ENCODE assay signal across 26 cellular contexts in genomic region chr20:57112448-57112847, GRCh38.
DNase-seq lines count a peak whose midpoint lies in the region; ATAC-seq, FAIRE-seq and TF ChIP-seq lines count a peak whose summit lies in the region.
"Had no signal": no experiment of that assay in that cellular context is flagged by ENCODE, and none has a peak within 500 bp of the region (broad histone marks: within the 10 kb centered on the region; RNA-seq: fewer than 3 reads in every experiment).

No MANE protein-coding gene starts in this region.

- no peaks in the 10 kb centered on the region for H3K79me1 ChIP-seq in trophoblast cell (ENCODE audit: low read length)

- no peak overlapping the region for H3K27ac Mint-ChIP-seq in T-helper 17 cell
- H3K27ac Mint-ChIP-seq: CD14-positive monocyte; CD4-positive, CD25-positive, alpha-beta regulatory T cell; CD8-positive, alpha-beta memory T cell had no signal

- H3K27me3 ChIP-seq in RWPE2 (ENCODE audit: insufficient read depth, poor library complexity, severe bottlenecking) (peaks cover 11% of the 10 kb centered on the region), trophoblast cell (ENCODE audit: insufficient read depth, low read length) (no peaks in the 10 kb centered on the region)
- H3K27me3 ChIP-seq: BE2C, BLaER1 had no signal

- no peak for TF ChIP-seq CTCF in RWPE2 (IDR thresholded peaks at IDR 0.05; ENCODE audit: poor library complexity, severe bottlenecking)

- DNase-seq in HTR-8/SVneo (ENCODE audit: insufficient read length, low spot score): no peak
- peak; percentile 72 for DNase-seq in RWPE2 (ENCODE audit: low spot score)
- DNase-seq in trophoblast cell: no peak
- no peak for DNase-seq in activated CD8-positive, alpha-beta memory T cell treated with anti-CD3 and anti-CD28 coated beads, Interleukin-2, amount 50 U/mL, for 48 hours
- DNase-seq in T-helper 17 cell: no peak
- DNase-seq: 8988T; ACHN; BE2C; C1 segment of cervical spinal cord; CD4-positive, alpha-beta memory T cell; CD4-positive, CD25-positive, alpha-beta regulatory T cell; CD8-positive, alpha-beta memory T cell; COR-L47; DMS 273 treated with DMSO at 0.1 percent for 48 hours; DMS153; DMS53; DMS79; DND-41; EL; GDM1 had no signal

- no peak overlapping the region for H3K27ac ChIP-seq in RWPE2 (ENCODE audit: poor library complexity, severe bottlenecking)
- H3K27ac ChIP-seq in trophoblast cell (ENCODE audit: low read depth, low read length): no peak overlapping the region
- H3K27ac ChIP-seq: BLaER1 had no signal

- no peak overlapping the region for H2BK5ac ChIP-seq in trophoblast cell (ENCODE audit: low read depth, low read length, poor library complexity)

- H3K14ac ChIP-seq in trophoblast cell (ENCODE audit: low read length): no peak overlapping the region

- H3K79me2 ChIP-seq in trophoblast cell (ENCODE audit: control insufficient read depth, insufficient read depth, low read length, poor library complexity): no peaks in the 10 kb centered on the region

- H3K4me3 Mint-ChIP-seq in T-helper 17 cell: no peak overlapping the region
- H3K4me3 Mint-ChIP-seq: CD14-positive monocyte; CD4-positive, alpha-beta memory T cell; CD4-positive, CD25-positive, alpha-beta regulatory T cell; CD8-positive, alpha-beta memory T cell had no signal

- no peak overlapping the region for H2AFZ ChIP-seq in trophoblast cell (ENCODE audit: insufficient read depth, low read length, poor library complexity)

- H3K36me3 ChIP-seq in RWPE2 (ENCODE audit: low read depth) (no peaks in the 10 kb centered on the region), trophoblast cell (ENCODE audit: control insufficient read depth in 1 of 2, insufficient read depth in 2 of 2, low read length in 2 of 2) (no peaks in the 10 kb centered on the region)
- H3K36me3 ChIP-seq: BE2C, BLaER1 had no signal

- H3K4me1 Mint-ChIP-seq in T-helper 17 cell: peaks cover 3% of the 10 kb centered on the region
- H3K4me1 Mint-ChIP-seq: CD14-positive monocyte; CD4-positive, alpha-beta memory T cell; CD4-positive, CD25-positive, alpha-beta regulatory T cell; CD8-positive, alpha-beta memory T cell had no signal

- no peak overlapping the region for H4K91ac ChIP-seq in trophoblast cell (ENCODE audit: low read depth, low read length)

- H3K4me1 ChIP-seq in RWPE2 (ENCODE audit: insufficient read depth, poor library complexity, severe bottlenecking) (no peaks in the 10 kb centered on the region), trophoblast cell (ENCODE audit: control insufficient read depth in 1 of 2, insufficient read depth in 2 of 2, low read length in 2 of 2) (no peaks in the 10 kb centered on the region)
- H3K4me1 ChIP-seq: BE2C had no signal

- no peak overlapping the region for H3K4me3 ChIP-seq in RWPE2 (ENCODE audit: severe bottlenecking)
- H3K4me3 ChIP-seq in trophoblast cell (ENCODE audit: low read depth, low read length): peak overlapping the region; percentile 38
- H3K4me3 ChIP-seq: BLaER1, GM12878 had no signal

- H3K27me3 Mint-ChIP-seq in T-helper 17 cell: peaks cover 26% of the 10 kb centered on the region

- no peak overlapping the region for H2BK12ac ChIP-seq in trophoblast cell (ENCODE audit: low read length)

- H3K23ac ChIP-seq in trophoblast cell (ENCODE audit: low read length): no peak overlapping the region

- no peak overlapping the region for H2AK5ac ChIP-seq in trophoblast cell (ENCODE audit: low read length)

- no peak overlapping the region for H3K9ac ChIP-seq in trophoblast cell (ENCODE audit: low read length)
- H3K9ac ChIP-seq: BLaER1 had no signal

- ATAC-seq in RWPE2 (ENCODE audit: low read depth) (no peak), T-helper 17 cell (no peak)
- ATAC-seq: GM12878 had no signal

- no peak overlapping the region for H4K12ac ChIP-seq in trophoblast cell (ENCODE audit: low read depth, low read length)

- H3K36me3 Mint-ChIP-seq in T-helper 17 cell (ENCODE audit: low read depth): no peaks in the 10 kb centered on the region
- H3K36me3 Mint-ChIP-seq: CD14-positive monocyte; CD4-positive, alpha-beta memory T cell; CD4-positive, CD25-positive, alpha-beta regulatory T cell; CD8-positive, alpha-beta memory T cell had no signal

- no peak overlapping the region for H4K8ac ChIP-seq in trophoblast cell (ENCODE audit: low read depth, low read length)

- no CpG with 5 or more reads among the region's 8 CpGs for WGBS in trophoblast cell (ENCODE audit: extremely low coverage, insufficient coverage, insufficient read length)

- H3K9me3 ChIP-seq in RWPE2 (ENCODE audit: severe bottlenecking): no peaks in the 10 kb centered on the region
- H3K9me3 ChIP-seq in trophoblast cell (ENCODE audit: insufficient read depth, low read depth, low read length): no peaks in the 10 kb centered on the region
- no peaks in the 10 kb centered on the region for H3K9me3 ChIP-seq in T-helper 17 cell (ENCODE audit: control insufficient read depth, low read length, poor library complexity, severe bottlenecking)
- H3K9me3 ChIP-seq: BE2C, BLaER1 had no signal

- FAIRE-seq in HTR-8/SVneo (lab: Jason Lieb, UNC): peak; percentile 91
- FAIRE-seq: A204.1, GM12878, GM12892, GM18507 had no signal

- no peak overlapping the region for H3K4me2 ChIP-seq in trophoblast cell (ENCODE audit: low read length)
- H3K4me2 ChIP-seq: BLaER1 had no signal

- H3K18ac ChIP-seq in trophoblast cell (ENCODE audit: low read length): no peak overlapping the region

- H3K4ac ChIP-seq in trophoblast cell (ENCODE audit: low read depth, low read length): no peak overlapping the region

- H2BK120ac ChIP-seq in trophoblast cell (ENCODE audit: insufficient read depth, low read length, poor library complexity): no peak overlapping the region
